In the genomic region with DNA sequence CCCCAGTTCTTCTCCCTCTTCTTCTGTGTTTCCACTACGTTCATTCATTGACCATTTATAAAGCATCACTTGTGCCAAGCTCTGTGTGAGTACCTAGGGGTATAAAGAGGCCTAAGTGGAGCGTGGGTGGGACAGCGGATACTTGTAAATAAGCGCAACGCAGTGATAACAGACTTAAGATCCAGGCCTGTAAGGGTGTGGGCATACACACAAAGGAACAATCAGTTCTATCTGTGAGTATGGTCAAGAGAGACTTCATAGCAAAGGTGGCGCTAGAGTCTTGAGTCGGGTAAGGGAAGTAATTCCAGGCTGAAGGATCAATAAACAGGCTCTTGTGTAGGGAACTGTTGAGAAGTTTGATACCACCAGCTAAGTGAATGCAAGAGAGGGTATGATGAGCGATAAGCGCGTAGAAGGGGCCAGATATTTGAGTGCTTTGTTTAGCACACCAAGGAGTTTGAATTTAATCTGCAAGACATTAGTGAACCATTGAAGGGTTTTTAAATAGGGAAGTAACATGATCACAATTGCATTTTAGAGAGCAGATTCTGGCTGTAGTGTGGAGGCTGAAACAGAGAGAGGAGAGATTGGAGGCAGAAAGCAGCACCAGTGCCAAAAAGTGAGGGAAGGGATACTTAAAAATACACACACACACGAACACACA, we compare ENCODE assay signal across 8 cellular contexts.
DNase-seq lines count a peak whose midpoint lies in the region; ATAC-seq lines count a peak whose summit lies in the region.

No MANE protein-coding gene starts in this region.

- H3K9me3 ChIP-seq in endocrine pancreas (ENCODE audit: control insufficient read depth, low read length) = no peaks in the 10 kb centered on the region

- H3K9ac ChIP-seq in endocrine pancreas (ENCODE audit: control insufficient read depth, insufficient read depth, low read length) = no peak overlapping the region
- no peak overlapping the region for H3K9ac ChIP-seq in rectal smooth muscle tissue (ENCODE audit: low read length)

- no peaks in the 10 kb centered on the region for H3K4me1 ChIP-seq in endocrine pancreas (ENCODE audit: control insufficient read depth, insufficient read depth, low read length)
- H3K4me1 ChIP-seq in rectal smooth muscle tissue (ENCODE audit: control insufficient read depth, insufficient read depth, low read length) = peaks cover 14% of the 10 kb centered on the region

- H3K27me3 ChIP-seq in endocrine pancreas (ENCODE audit: control insufficient read depth, insufficient read depth, low read length) = no peaks in the 10 kb centered on the region
- no peaks in the 10 kb centered on the region for H3K27me3 ChIP-seq in rectal smooth muscle tissue (ENCODE audit: control insufficient read depth, insufficient read depth, low read length)

- H3K4me3 ChIP-seq in endocrine pancreas (ENCODE audit: control insufficient read depth, insufficient read depth, low read length) (peak overlapping the region; percentile 76), rectal smooth muscle tissue (ENCODE audit: low read length) (peak overlapping the region; percentile 78)

- no peak for ATAC-seq in GM18873 (IDR thresholded peaks at IDR 0.05; ENCODE audit: low FRiP score, unreplicated experiment)

- H3K27ac ChIP-seq in rectal smooth muscle tissue (ENCODE audit: low read depth, low read length) = no peak overlapping the region

- H3K36me3 ChIP-seq in endocrine pancreas (ENCODE audit: control insufficient read depth, insufficient read depth, low read length) (no peaks in the 10 kb centered on the region), rectal smooth muscle tissue (ENCODE audit: control insufficient read depth, insufficient read depth, low read length) (no peaks in the 10 kb centered on the region)

- DNase-seq in DMS 273 (lab: John Stamatoyannopoulos, UW; ENCODE audit: unreplicated experiment) (peak; percentile 16), DMS 273 treated with DMSO at 0.1 percent for 48 hours (lab: John Stamatoyannopoulos, UW) (no peak), NCI-H82 treated with DMSO at 0.1 percent for 48 hours (lab: John Stamatoyannopoulos, UW; ENCODE audit: unreplicated experiment) (peak; percentile 34), epidermal melanocyte (ENCODE audit: insufficient read length, low spot score) (no peak), amniotic stem cell (lab: John Stamatoyannopoulos, UW) (no peak)

Comparison
In these comparisons a context has a peak if more than half of its experiments do, and no peak if none do; other contexts are left out.
1. DNase-seq: peak in DMS 273 (single experiment) and NCI-H82 treated with DMSO at 0.1 percent for 48 hours (single experiment); none in DMS 273 treated with DMSO at 0.1 percent for 48 hours (single experiment), epidermal melanocyte (single experiment) and amniotic stem cell (single experiment).